26 cellular contexts compared by ENCODE assay signal in genomic region chr22:21663738-21664137, GRCh38. TPM values are rescaled to one million over a fixed set of nuclear protein-coding genes. Genes with fewer than 3 reads are reported as not detected.
DNase-seq lines count a peak whose midpoint lies in the region; ATAC-seq and TF ChIP-seq lines count a peak whose summit lies in the region.
"Had no signal": no experiment of that assay in that cellular context is flagged by ENCODE, and none has a peak within 500 bp of the region (broad histone marks: within the 10 kb centered on the region; RNA-seq: fewer than 3 reads in every experiment).

No MANE protein-coding gene starts in this region.

- no TSS peak for BruUV-seq in A673 (replicated peaks; lab: Mats Ljungman, UMichigan)

- no peaks in the 10 kb centered on the region for H3K36me3 ChIP-seq in CD4-positive, alpha-beta memory T cell (ENCODE audit: insufficient read depth, low read length)
- H3K36me3 ChIP-seq in transverse colon (no peaks in the 10 kb centered on the region), A673 (ENCODE audit: insufficient read depth, low read length, poor library complexity, severe bottlenecking) (no peaks in the 10 kb centered on the region)
- H3K36me3 ChIP-seq: gastroesophageal sphincter, HAP-1, stomach, thyroid gland had no signal

- H3K27me3 Mint-ChIP-seq in T-helper 2 cell treated with Interferon-gamma antibody and Interleukin-4, amounts not matched to agents 5 μg/mL and 100 μg/mL, for 36 hours (ENCODE audit: low read depth), result no peaks in the 10 kb centered on the region
- H3K27me3 Mint-ChIP-seq in CD4-positive, alpha-beta memory T cell, result no peaks in the 10 kb centered on the region
- H3K27me3 Mint-ChIP-seq in activated T-helper 2 cell treated with anti-CD3 and anti-CD28 coated beads, Interferon-gamma antibody, Interleukin-2, Interleukin-4, amounts not matched to agents 10 μg/mL and 5 μg/mL and 100 μg/mL, durations not matched to agents 14 hours and 24 hours and 36 hours (ENCODE audit: low read depth), result no peaks in the 10 kb centered on the region
- no peaks in the 10 kb centered on the region for H3K27me3 Mint-ChIP-seq in naive thymus-derived CD8-positive, alpha-beta T cell

- H3K36me3 Mint-ChIP-seq in T-helper 2 cell treated with Interferon-gamma antibody and Interleukin-4, amounts not matched to agents 5 μg/mL and 100 μg/mL, for 36 hours (ENCODE audit: low read depth), result peaks cover 4% of the 10 kb centered on the region
- H3K36me3 Mint-ChIP-seq in CD4-positive, alpha-beta memory T cell, result peaks cover 0 to 6% of the 10 kb centered on the region in 2 donors
- peaks cover 7% of the 10 kb centered on the region for H3K36me3 Mint-ChIP-seq in activated T-helper 2 cell treated with anti-CD3 and anti-CD28 coated beads, Interferon-gamma antibody, Interleukin-2, Interleukin-4, amounts not matched to agents 10 μg/mL and 5 μg/mL and 100 μg/mL, durations not matched to agents 14 hours and 24 hours and 36 hours (ENCODE audit: low read depth)
- no peaks in the 10 kb centered on the region for H3K36me3 Mint-ChIP-seq in naive thymus-derived CD8-positive, alpha-beta T cell

- no peak overlapping the region for H3K27ac ChIP-seq in CD4-positive, alpha-beta memory T cell (ENCODE audit: low read depth, low read length)
- H3K27ac ChIP-seq in transverse colon (no peak overlapping the region), A673 (ENCODE audit: low read depth, low read length, poor library complexity, severe bottlenecking) (no peak overlapping the region)
- H3K27ac ChIP-seq: dorsolateral prefrontal cortex, gastroesophageal sphincter, parathyroid adenoma, stomach, thyroid gland had no signal

- no peak overlapping the region for H3K4me3 ChIP-seq in CD4-positive, alpha-beta memory T cell (ENCODE audit: low read length in 2 of 2)
- H3K4me3 ChIP-seq in transverse colon, result no peak overlapping the region
- H3K4me3 ChIP-seq in A673 (ENCODE audit: low read depth, low read length, poor library complexity, severe bottlenecking), result no peak overlapping the region
- H3K4me3 ChIP-seq: dorsolateral prefrontal cortex, gastroesophageal sphincter, HAP-1, smooth muscle cell, stomach, thyroid gland had no signal

- DNase-seq in T-helper 2 cell treated with Interferon-gamma antibody and Interleukin-4, amounts not matched to agents 5 μg/mL and 100 μg/mL, for 36 hours (ENCODE audit: low spot score), result no peak
- DNase-seq in T-helper 2 cell (no peak), transverse colon (no peak), A673 (ENCODE audit: low spot score) (no peak)
- DNase-seq in CD4-positive, alpha-beta memory T cell, result no peak
- no peak for DNase-seq in activated T-helper 2 cell treated with anti-CD3 and anti-CD28 coated beads, Interferon-gamma antibody, Interleukin-2, Interleukin-4, amounts not matched to agents 10 μg/mL and 5 μg/mL and 100 μg/mL, durations not matched to agents 14 hours and 24 hours and 36 hours (ENCODE audit: low spot score)
- DNase-seq in naive thymus-derived CD8-positive, alpha-beta T cell, result no peak
- DNase-seq: 8988T; activated naive CD4-positive, alpha-beta T cell treated with anti-CD3 and anti-CD28 coated beads, Interleukin-2, amount 10 ng/mL, durations not matched to agents 7 days and 5 days; dorsolateral prefrontal cortex; hypothalamus; mesenchymal stem cell; NCI-H1105 treated with DMSO at 0.1 percent for 48 hours; NCI-H1930; NCI-H526; Right ventricle myocardium superior; stimulated activated CD4-positive, alpha-beta T cell treated with anti-CD3 and anti-CD28 coated beads, Interleukin-1b, Interleukin-23, amount 100 ng/mL, for 48 hours; stomach; thyroid gland had no signal

- no peak overlapping the region for H3K4me3 Mint-ChIP-seq in T-helper 2 cell treated with Interferon-gamma antibody and Interleukin-4, amounts not matched to agents 5 μg/mL and 100 μg/mL, for 36 hours
- peak overlapping the region in 6 of 8 donors; percentile 37 to 81 (median 60) for H3K4me3 Mint-ChIP-seq in CD4-positive, alpha-beta memory T cell
- H3K4me3 Mint-ChIP-seq in activated T-helper 2 cell treated with anti-CD3 and anti-CD28 coated beads, Interferon-gamma antibody, Interleukin-2, Interleukin-4, amounts not matched to agents 10 μg/mL and 5 μg/mL and 100 μg/mL, durations not matched to agents 14 hours and 24 hours and 36 hours (ENCODE audit: low read depth), result peak overlapping the region; percentile 3
- peak overlapping the region in 8 of 10 donors; percentile 13 to 75 (median 28) for H3K4me3 Mint-ChIP-seq in naive thymus-derived CD8-positive, alpha-beta T cell
- H3K4me3 Mint-ChIP-seq: activated naive CD4-positive, alpha-beta T cell treated with anti-CD3 and anti-CD28 coated beads, Interleukin-2, amount 10 ng/mL, durations not matched to agents 7 days and 5 days had no signal

- no peak for TF ChIP-seq EP300 in transverse colon (IDR thresholded peaks at IDR 0.05; ENCODE audit: low read depth)

- peaks cover 25% of the 10 kb centered on the region for H3K4me1 ChIP-seq in CD4-positive, alpha-beta memory T cell (ENCODE audit: insufficient read depth, low read length)
- H3K4me1 ChIP-seq in transverse colon, result peaks cover 4 to 15% (median 6%) of the 10 kb centered on the region in 4 donors
- peaks cover 4% of the 10 kb centered on the region for H3K4me1 ChIP-seq in A673 (ENCODE audit: insufficient read depth, low read length, poor library complexity, severe bottlenecking)
- H3K4me1 ChIP-seq: HAP-1, parathyroid adenoma had no signal

- no peak for TF ChIP-seq POLR2A in transverse colon (IDR thresholded peaks at IDR 0.05)

- H3K27ac Mint-ChIP-seq in T-helper 2 cell treated with Interferon-gamma antibody and Interleukin-4, amounts not matched to agents 5 μg/mL and 100 μg/mL, for 36 hours, result peak overlapping the region; percentile 9
- H3K27ac Mint-ChIP-seq in CD4-positive, alpha-beta memory T cell, result peak overlapping the region in 1 of 7 donors; percentile 87
- peak overlapping the region; percentile 4 for H3K27ac Mint-ChIP-seq in activated T-helper 2 cell treated with anti-CD3 and anti-CD28 coated beads, Interferon-gamma antibody, Interleukin-2, Interleukin-4, amounts not matched to agents 10 μg/mL and 5 μg/mL and 100 μg/mL, durations not matched to agents 14 hours and 24 hours and 36 hours
- H3K27ac Mint-ChIP-seq in naive thymus-derived CD8-positive, alpha-beta T cell, result peak overlapping the region in 3 of 10 donors; percentile 0 to 83 (median 65)
- H3K27ac Mint-ChIP-seq: activated naive CD4-positive, alpha-beta T cell treated with anti-CD3 and anti-CD28 coated beads, Interleukin-2, amount 10 ng/mL, durations not matched to agents 7 days and 5 days had no signal

- H3K9me3 Mint-ChIP-seq in T-helper 2 cell treated with Interferon-gamma antibody and Interleukin-4, amounts not matched to agents 5 μg/mL and 100 μg/mL, for 36 hours, result no peaks in the 10 kb centered on the region
- peaks cover 0 to 2% (median 0%) of the 10 kb centered on the region in 8 donors for H3K9me3 Mint-ChIP-seq in CD4-positive, alpha-beta memory T cell
- no peaks in the 10 kb centered on the region for H3K9me3 Mint-ChIP-seq in activated T-helper 2 cell treated with anti-CD3 and anti-CD28 coated beads, Interferon-gamma antibody, Interleukin-2, Interleukin-4, amounts not matched to agents 10 μg/mL and 5 μg/mL and 100 μg/mL, durations not matched to agents 14 hours and 24 hours and 36 hours
- H3K9me3 Mint-ChIP-seq in naive thymus-derived CD8-positive, alpha-beta T cell, result no peaks in the 10 kb centered on the region
- H3K9me3 Mint-ChIP-seq: activated naive CD4-positive, alpha-beta T cell treated with anti-CD3 and anti-CD28 coated beads, Interleukin-2, amount 10 ng/mL, durations not matched to agents 7 days and 5 days had no signal

- peaks cover 13% of the 10 kb centered on the region for H3K4me1 Mint-ChIP-seq in T-helper 2 cell treated with Interferon-gamma antibody and Interleukin-4, amounts not matched to agents 5 μg/mL and 100 μg/mL, for 36 hours (ENCODE audit: low read depth)
- peaks cover 10 to 34% (median 22%) of the 10 kb centered on the region in 4 donors for H3K4me1 Mint-ChIP-seq in CD4-positive, alpha-beta memory T cell
- H3K4me1 Mint-ChIP-seq in activated T-helper 2 cell treated with anti-CD3 and anti-CD28 coated beads, Interferon-gamma antibody, Interleukin-2, Interleukin-4, amounts not matched to agents 10 μg/mL and 5 μg/mL and 100 μg/mL, durations not matched to agents 14 hours and 24 hours and 36 hours (ENCODE audit: low read depth), result peaks cover 13% of the 10 kb centered on the region
- peaks cover 11 to 31% (median 24%) of the 10 kb centered on the region in 4 donors for H3K4me1 Mint-ChIP-seq in naive thymus-derived CD8-positive, alpha-beta T cell

- WGBS in transverse colon (ENCODE audit: low coverage in 1 of 2), 2 donors, result 91 to 100% methylated on average over 1 to 2 of the region's 2 CpGs

- intact Hi-C loops in CD4-positive, alpha-beta memory T cell (cut with micrococcal nuclease), result no loop called here
- intact Hi-C loops in activated T-helper 2 cell treated with anti-CD3 and anti-CD28 coated beads, Interferon-gamma antibody, Interleukin-2, Interleukin-4, amounts not matched to agents 10 μg/mL and 5 μg/mL and 100 μg/mL, durations not matched to agents 14 hours and 24 hours and 36 hours (cut with micrococcal nuclease), result no loop called here
- intact Hi-C loops in transverse colon (cut with DNase I; ENCODE audit: low total_unique reads) (no loop called here), A673 (cut with micrococcal nuclease; ENCODE audit: unreplicated experiment) (no loop called here)

- no peaks in the 10 kb centered on the region for H3K27me3 ChIP-seq in CD4-positive, alpha-beta memory T cell (ENCODE audit: insufficient read depth, low read length)
- H3K27me3 ChIP-seq in transverse colon (no peaks in the 10 kb centered on the region), A673 (replicated peaks; ENCODE audit: insufficient read depth, low read depth, low read length, poor library complexity) (no peaks in the 10 kb centered on the region)
- H3K27me3 ChIP-seq: stomach, thyroid gland had no signal

- no peak for ATAC-seq in naive thymus-derived CD8-positive, alpha-beta T cell
- ATAC-seq in GM21786 (IDR thresholded peaks at IDR 0.05; ENCODE audit: unreplicated experiment), result no peak
- ATAC-seq: activated CD4-positive, CD25-positive, alpha-beta regulatory T cell treated with anti-CD3 and anti-CD28 coated beads, Interleukin-2, amount 50 U/mL, for 24 hours; gastroesophageal sphincter; left lobe of liver had no signal

- POLR2A ChIA-PET in CD4-positive, alpha-beta memory T cell (lab: Charles Lee; ENCODE audit: partially characterized antibody), result interaction anchor here (2.6 kb wide), 1 partner anchor 22 kb away, joined by 22 read pairs; the partner anchor contains the start of gene SDF2L1
- POLR2A ChIA-PET in naive thymus-derived CD8-positive, alpha-beta T cell (lab: Charles Lee), result no interaction called here
- POLR2A ChIA-PET in A673 (lab: Charles Lee; ENCODE audit: low non-redundant PET), result no interaction called here

- TF ChIP-seq CTCF in transverse colon (IDR thresholded peaks at IDR 0.05) (no peak), A673 (conservative IDR thresholded peaks at IDR 0.05; ENCODE audit: low read depth, low read length) (no peak)

- in situ Hi-C loops in transverse colon (cut with MboI; ENCODE audit: low pct_ligation_motif_present in 1 of 4, low pct_unique_long_range_greater_than_20kb in 1 of 4, low sequenced_read_pairs in 3 of 4), result no loop called here

- CTCF ChIA-PET in CD4-positive, alpha-beta memory T cell (lab: Charles Lee; ENCODE audit: partially characterized antibody), result interaction anchor here (1.9 kb wide), 1 partner anchor 17 kb away, joined by 5 read pairs; no protein-coding TSS in a partner anchor
- CTCF ChIA-PET in A673 (lab: Charles Lee), result no interaction called here

- H3K9me3 ChIP-seq in CD4-positive, alpha-beta memory T cell (ENCODE audit: control insufficient read depth in 1 of 2, low read length in 2 of 2), result no peaks in the 10 kb centered on the region
- H3K9me3 ChIP-seq in transverse colon, result no peaks in the 10 kb centered on the region
- H3K9me3 ChIP-seq in A673 (ENCODE audit: low read depth, low read length, poor library complexity, severe bottlenecking), result no peaks in the 10 kb centered on the region
- H3K9me3 ChIP-seq: gastroesophageal sphincter, HAP-1, stomach, thyroid gland had no signal

RNA-seq across cellular contexts. Expression of gene PPIL2, which starts 2.1 kb away (rescaled TPM):
- 10 to 100 TPM; 75.5 to 81.4 TPM for total RNA-seq in CD4-positive, alpha-beta memory T cell
- polyA plus RNA-seq in CD4-positive, alpha-beta memory T cell, result 10 to 100 TPM; 12.0 to 38.9 TPM
- 53.9 and 55.4 TPM in 2 replicates for total RNA-seq in activated T-helper 2 cell treated with anti-CD3 and anti-CD28 coated beads, Interferon-gamma antibody, Interleukin-2, Interleukin-4, amounts not matched to agents 10 μg/mL and 5 μg/mL and 100 μg/mL, durations not matched to agents 14 hours and 24 hours and 36 hours
- total RNA-seq in naive thymus-derived CD8-positive, alpha-beta T cell, result 10 to 100 TPM; 78.0 to 79.0 TPM
- 10 to 100 TPM; 19.3 to 44.5 (median 19.8) TPM for polyA plus RNA-seq in naive thymus-derived CD8-positive, alpha-beta T cell
- total RNA-seq in transverse colon (10 to 100 TPM; 36.2 to 93.1 (median 60.1) TPM), A673 (2021) (46.8 and 49.3 TPM in 2 replicates)

RNA-seq across cellular contexts. Expression of gene SDF2L1, which starts 21.6 kb away (rescaled TPM):
- total RNA-seq in CD4-positive, alpha-beta memory T cell, result 10 to 100 TPM; 39.6 to 44.3 TPM
- polyA plus RNA-seq in CD4-positive, alpha-beta memory T cell, result 10 to 100 TPM; 78.0 to 99.1 TPM
- total RNA-seq in activated T-helper 2 cell treated with anti-CD3 and anti-CD28 coated beads, Interferon-gamma antibody, Interleukin-2, Interleukin-4, amounts not matched to agents 10 μg/mL and 5 μg/mL and 100 μg/mL, durations not matched to agents 14 hours and 24 hours and 36 hours, result 95.6 and 97.9 TPM in 2 replicates
- 10 to 100 TPM; 23.2 to 27.8 TPM for total RNA-seq in naive thymus-derived CD8-positive, alpha-beta T cell
- polyA plus RNA-seq in naive thymus-derived CD8-positive, alpha-beta T cell, result 10 to 100 TPM; 63.1 to 68.9 (median 63.4) TPM
- total RNA-seq in transverse colon (10 to 100 TPM in 3 of 4 donors, not detected in 1; 34.0 to 55.7 (median 39.5) TPM), A673 (2021) (50.1 and 55.3 TPM in 2 replicates)

RNA-seq across cellular contexts. Expression of gene CCDC116, which starts 31.2 kb away (rescaled TPM):
- under 1 TPM; 0.19 to 0.29 TPM for total RNA-seq in CD4-positive, alpha-beta memory T cell
- polyA plus RNA-seq in CD4-positive, alpha-beta memory T cell, result not detected
- total RNA-seq in activated T-helper 2 cell treated with anti-CD3 and anti-CD28 coated beads, Interferon-gamma antibody, Interleukin-2, Interleukin-4, amounts not matched to agents 10 μg/mL and 5 μg/mL and 100 μg/mL, durations not matched to agents 14 hours and 24 hours and 36 hours, result 0.59 and 0.78 TPM in 2 replicates
- total RNA-seq in naive thymus-derived CD8-positive, alpha-beta T cell, result under 1 TPM; 0.34 to 0.93 TPM
- not detected for polyA plus RNA-seq in naive thymus-derived CD8-positive, alpha-beta T cell
- total RNA-seq in transverse colon (10 to 100 TPM in 1 of 4 donors, under 1 TPM in 1, not detected in 2; 0.27 to 15.7 TPM), A673 (2021) (1.3 and 2.3 TPM in 2 replicates)
- total RNA-seq: stomach had no signal
- polyA plus RNA-seq: smooth muscle cell had no signal

RNA-seq across cellular contexts. Expression of gene YDJC, which starts 33.9 kb away (rescaled TPM):
- total RNA-seq in CD4-positive, alpha-beta memory T cell, result 10 to 100 TPM; 45.7 to 46.0 TPM
- polyA plus RNA-seq in CD4-positive, alpha-beta memory T cell, result 10 to 100 TPM; 47.5 to 52.8 TPM
- 44.3 and 49.6 TPM in 2 replicates for total RNA-seq in activated T-helper 2 cell treated with anti-CD3 and anti-CD28 coated beads, Interferon-gamma antibody, Interleukin-2, Interleukin-4, amounts not matched to agents 10 μg/mL and 5 μg/mL and 100 μg/mL, durations not matched to agents 14 hours and 24 hours and 36 hours
- 10 to 100 TPM; 48.8 to 54.0 TPM for total RNA-seq in naive thymus-derived CD8-positive, alpha-beta T cell
- polyA plus RNA-seq in naive thymus-derived CD8-positive, alpha-beta T cell, result 10 to 100 TPM; 38.0 to 68.9 (median 53.6) TPM
- total RNA-seq in transverse colon (100 to 1,000 TPM in 1 of 4 donors, 10 to 100 TPM in 3; 43.3 to 112 (median 69.5) TPM), A673 (2021) (33.8 and 37.0 TPM in 2 replicates)
